Comparison of ENCODE assay signal across 1 cellular context in genomic region chr16:84950906-84951305, GRCh38.
TF ChIP-seq lines count a peak whose summit lies in the region.

No MANE protein-coding gene starts in this region.

TF ChIP-seq in K562, 482 proteins besides CTCF, POLR2A, EP300 and RAD21 (continued from another document):
- 0 out of 2 replicates have a peak, but pooled peaks have one; percentile 40 for TF ChIP-seq ZBTB33 (CRISPR knock-in tag; IDR thresholded peaks at IDR 0.05)
- TF ChIP-seq ZC3H8 (IDR thresholded peaks at IDR 0.05) = no peak
- no peak for TF ChIP-seq CAMTA2 (CRISPR knock-in tag; conservative IDR thresholded peaks at IDR 0.05)
- TF ChIP-seq POLR3A (IDR thresholded peaks at IDR 0.05; ENCODE audit: borderline replicate concordance, extremely low read depth, insufficient read depth, insufficient read length) = no peak
- TF ChIP-seq ZNF740 (CRISPR knock-in tag; IDR thresholded peaks at IDR 0.05) = no peak
- TF ChIP-seq ZNF740 (tag; IDR thresholded peaks at IDR 0.05) = no peak
- TF ChIP-seq NFIC (IDR thresholded peaks at IDR 0.05) = no peak
- no peak for TF ChIP-seq ZNF274 (IDR thresholded peaks at IDR 0.05; ENCODE audit: borderline replicate concordance, low read depth, low read length)
- TF ChIP-seq PRDM10 (IDR thresholded peaks at IDR 0.05; ENCODE audit: partially characterized antibody) = no peak
- no peak for TF ChIP-seq EWSR1 (IDR thresholded peaks at IDR 0.05; ENCODE audit: borderline replicate concordance, low read depth, partially characterized antibody)
- TF ChIP-seq NFE2 (IDR thresholded peaks at IDR 0.05; ENCODE audit: low read depth) = no peak
